ENCODE assay signal across 10 cellular contexts in genomic region chr12:25186788-25187397, GRCh38. TPM values are rescaled to one million over a fixed set of nuclear protein-coding genes. Genes with fewer than 3 reads are reported as not detected.
A peak's percentile ranks its signal among the peaks of the same experiment; 100 is the strongest.
DNase-seq lines count a peak whose midpoint lies in the region; ATAC-seq, FAIRE-seq and TF ChIP-seq lines count a peak whose summit lies in the region.
"Had no signal": no experiment of that assay in that cellular context is flagged by ENCODE, and none has a peak within 500 bp of the region (broad histone marks: within the 10 kb centered on the region; RNA-seq: fewer than 3 reads in every experiment).

No MANE protein-coding gene starts in this region.

- no peaks in the 10 kb centered on the region for H3K36me3 ChIP-seq in pancreas

- H3K9me3 Mint-ChIP-seq in activated CD4-positive, alpha-beta T cell treated with anti-CD3 and anti-CD28 coated beads for 36 hours (ENCODE audit: low read depth), result no peaks in the 10 kb centered on the region

- no peaks in the 10 kb centered on the region for H3K27me3 ChIP-seq in pancreas

- H3K27ac Mint-ChIP-seq in activated CD4-positive, alpha-beta T cell treated with anti-CD3 and anti-CD28 coated beads for 36 hours, result peak overlapping the region; percentile 84
- peak overlapping the region; percentile 91 for H3K27ac Mint-ChIP-seq in T-helper 17 cell

- H3K4me3 Mint-ChIP-seq in activated CD4-positive, alpha-beta T cell treated with anti-CD3 and anti-CD28 coated beads for 36 hours, result peak overlapping the region; percentile 58
- peak overlapping the region; percentile 84 for H3K4me3 Mint-ChIP-seq in T-helper 17 cell

- no peaks in the 10 kb centered on the region for H3K4me1 ChIP-seq in pancreas

- H3K4me3 ChIP-seq in pancreas, result no peak overlapping the region
- H3K4me3 ChIP-seq: skin epidermis had no signal

- no peak for TF ChIP-seq CTCF in pancreas (IDR thresholded peaks at IDR 0.05)

- H3K27ac ChIP-seq in pancreas, result no peak overlapping the region
- H3K27ac ChIP-seq: skin epidermis had no signal

- peak; percentile 75 for ATAC-seq in activated CD4-positive, alpha-beta T cell treated with anti-CD3 and anti-CD28 coated beads for 36 hours
- ATAC-seq in HG02840 (IDR thresholded peaks at IDR 0.05; ENCODE audit: low FRiP score, unreplicated experiment) (peak; percentile 58), T-helper 17 cell (peak; percentile 81), pancreas (peak in 3 of 4 donors; percentile 56 to 67 (median 60)), left cardiac atrium (no peak)

- H3K27me3 Mint-ChIP-seq in activated CD4-positive, alpha-beta T cell treated with anti-CD3 and anti-CD28 coated beads for 36 hours, result no peaks in the 10 kb centered on the region
- H3K27me3 Mint-ChIP-seq in T-helper 17 cell, result no peaks in the 10 kb centered on the region

- peaks cover 22% of the 10 kb centered on the region for H3K4me1 Mint-ChIP-seq in activated CD4-positive, alpha-beta T cell treated with anti-CD3 and anti-CD28 coated beads for 36 hours
- H3K4me1 Mint-ChIP-seq in T-helper 17 cell, result peaks cover 12% of the 10 kb centered on the region

- POLR2A ChIA-PET in activated CD4-positive, alpha-beta T cell treated with anti-CD3 and anti-CD28 coated beads for 36 hours (lab: Charles Lee), result interaction anchor here (0.6 kb wide), 1 partner anchor 1667 kb away, joined by 3 read pairs; no protein-coding TSS in a partner anchor

- no peak for FAIRE-seq in pancreas (lab: Jason Lieb, UNC)

- CTCF ChIA-PET in activated CD4-positive, alpha-beta T cell treated with anti-CD3 and anti-CD28 coated beads for 36 hours (lab: Charles Lee), result no interaction called here

- H3K36me3 Mint-ChIP-seq in activated CD4-positive, alpha-beta T cell treated with anti-CD3 and anti-CD28 coated beads for 36 hours (ENCODE audit: low read depth), result no peaks in the 10 kb centered on the region
- H3K36me3 Mint-ChIP-seq in T-helper 17 cell (ENCODE audit: low read depth), result peaks cover 6% of the 10 kb centered on the region

- WGBS in pancreas, 2 donors, result 8 to 11% methylated on average over 3 of the region's 3 CpGs

- intact Hi-C loops in activated CD4-positive, alpha-beta T cell treated with anti-CD3 and anti-CD28 coated beads for 36 hours (cut with DNase I, micrococcal nuclease), result no loop called here
- intact Hi-C loops in pancreas (cut with DNase I), result no loop called here
- intact Hi-C loops in left cardiac atrium (cut with DNase I), result no loop called here

- H3K9me3 ChIP-seq in T-helper 17 cell (ENCODE audit: control insufficient read depth, low read length, poor library complexity, severe bottlenecking) (no peaks in the 10 kb centered on the region), pancreas (no peaks in the 10 kb centered on the region)

- peak; percentile 15 for DNase-seq in activated CD4-positive, alpha-beta T cell treated with anti-CD3 and anti-CD28 coated beads for 36 hours
- DNase-seq in activated CD4-positive, alpha-beta T cell treated with anti-CD3 and anti-CD28 coated beads for 48 hours, result no peak
- DNase-seq in T-helper 17 cell (no peak), pancreas (no peak), left cardiac atrium (no peak), T-helper 9 cell (no peak)
- DNase-seq in stimulated activated CD4-positive, alpha-beta T cell treated with anti-CD3 and anti-CD28 coated beads, Interleukin-2, amount 100 ng/mL, for 24 hours, result no peak
- DNase-seq: 8988T had no signal

RNA-seq across cellular contexts. Expression of gene DNAI7, which starts 8.1 kb away (rescaled TPM):
- total RNA-seq in activated CD4-positive, alpha-beta T cell treated with anti-CD3 and anti-CD28 coated beads for 36 hours, result not detected
- total RNA-seq in T-helper 17 cell, result 1 to 10 TPM in 1 of 2 donors, under 1 TPM in 1; 0.72 to 1.1 TPM
- total RNA-seq in pancreas, result 1 to 10 TPM in 1 of 6 donors, under 1 TPM in 5; 0.63 to 1.8 (median 0.82) TPM
- 1 to 10 TPM; 1.1 to 2.0 TPM for polyA plus RNA-seq in pancreas
- total RNA-seq in left cardiac atrium, result 1 to 10 TPM in 1 of 2 donors, under 1 TPM in 1; 0.94 to 1.3 TPM

RNA-seq across cellular contexts. Expression of gene ETFRF1, which starts 8.1 kb away (rescaled TPM):
- 10 to 100 TPM; 11.7 to 15.4 TPM for total RNA-seq in activated CD4-positive, alpha-beta T cell treated with anti-CD3 and anti-CD28 coated beads for 36 hours
- total RNA-seq in T-helper 17 cell (10 to 100 TPM; 23.2 to 28.5 TPM), pancreas (10 to 100 TPM in 3 of 6 donors, 1 to 10 TPM in 3; 8.3 to 14.5 (median 9.8) TPM), left cardiac atrium (10 to 100 TPM; 41.0 to 45.0 TPM)
- polyA plus RNA-seq in pancreas, result 10 to 100 TPM in 1 of 2 donors, 1 to 10 TPM in 1; 8.5 to 26.1 TPM

Comparison
In these comparisons a context has a peak if more than half of its experiments do, and no peak if none do; other contexts are left out.
1. ATAC-seq: peak in activated CD4-positive, alpha-beta T cell treated with anti-CD3 and anti-CD28 coated beads for 36 hours (single experiment), HG02840 (single experiment), T-helper 17 cell (single experiment) and pancreas (3 of 4); none in left cardiac atrium (0 of 2).